In the genomic region with DNA sequence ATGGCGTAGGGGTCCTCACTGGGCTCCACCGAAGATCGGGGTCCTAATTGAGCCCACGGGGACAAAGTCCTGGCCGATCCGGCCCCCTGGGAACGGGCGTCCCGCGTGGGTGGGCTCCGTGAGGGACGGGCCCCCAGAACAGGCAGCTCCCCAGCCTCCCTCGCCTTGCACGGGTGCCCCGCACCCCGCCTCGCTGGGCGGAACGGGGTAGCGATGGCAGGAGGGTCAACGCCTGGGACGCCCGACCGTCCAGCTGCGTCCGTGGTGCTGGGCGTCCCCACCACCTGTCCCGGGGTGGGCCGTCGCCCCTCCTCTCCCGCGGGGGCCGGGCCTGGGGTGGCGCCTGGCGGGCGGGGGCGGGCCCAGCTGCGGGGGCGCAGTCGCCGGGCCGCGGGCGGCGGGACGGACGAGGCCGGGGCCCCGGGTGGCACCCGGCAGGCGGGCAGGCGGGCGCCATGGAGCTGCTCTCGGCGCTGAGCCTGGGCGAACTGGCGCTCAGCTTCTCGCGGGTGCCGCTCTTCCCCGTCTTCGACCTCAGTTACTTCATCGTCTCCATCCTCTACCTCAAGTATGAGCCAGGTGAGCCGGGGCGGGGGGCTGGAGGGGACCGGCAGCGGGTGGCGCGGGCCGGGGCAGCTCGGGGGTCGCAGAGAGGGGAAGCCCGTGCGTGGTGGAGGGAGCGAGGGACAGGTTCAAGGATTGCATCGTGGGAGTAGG, we compare ENCODE assay signal across 8 cellular contexts. TPM values are rescaled to one million over a fixed set of nuclear protein-coding genes. Genes with fewer than 3 reads are reported as not detected.
DNase-seq lines count a peak whose midpoint lies in the region; ATAC-seq, FAIRE-seq and TF ChIP-seq lines count a peak whose summit lies in the region.

A gene with protein sequence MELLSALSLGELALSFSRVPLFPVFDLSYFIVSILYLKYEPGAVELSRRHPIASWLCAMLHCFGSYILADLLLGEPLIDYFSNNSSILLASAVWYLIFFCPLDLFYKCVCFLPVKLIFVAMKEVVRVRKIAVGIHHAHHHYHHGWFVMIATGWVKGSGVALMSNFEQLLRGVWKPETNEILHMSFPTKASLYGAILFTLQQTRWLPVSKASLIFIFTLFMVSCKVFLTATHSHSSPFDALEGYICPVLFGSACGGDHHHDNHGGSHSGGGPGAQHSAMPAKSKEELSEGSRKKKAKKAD (plus strand): TSS at position 377 of the 717 bp plus-strand sequence. CDS start 79 bp downstream, at position 456.

- peak; percentile 26 for ATAC-seq in HG03196 (IDR thresholded peaks at IDR 0.05; ENCODE audit: unreplicated experiment)
- ATAC-seq in HG03095 (IDR thresholded peaks at IDR 0.05; ENCODE audit: unreplicated experiment): no peak

- H3K27me3 ChIP-seq in bronchial epithelial cell (ENCODE audit: control insufficient read depth, insufficient read depth, low read length) (no peaks in the 10 kb centered on the region), kidney epithelial cell (ENCODE audit: control insufficient read depth, insufficient read depth, low read length) (no peaks in the 10 kb centered on the region)

- TF ChIP-seq CTCF in bronchial epithelial cell (IDR thresholded peaks at IDR 0.05; ENCODE audit: insufficient read depth, low read length, severe bottlenecking) (no peak), kidney epithelial cell (IDR thresholded peaks at IDR 0.05; ENCODE audit: insufficient read depth, low read length, poor library complexity, severe bottlenecking) (no peak)

- peak within 1 kb of the TSS; percentile 56 for H3K4me3 ChIP-seq in bronchial epithelial cell (ENCODE audit: low read depth, low read length)
- H3K4me3 ChIP-seq in kidney epithelial cell (ENCODE audit: low read depth, low read length): peak within 1 kb of the TSS; percentile 99

- FAIRE-seq in bronchial epithelial cell (lab: Jason Lieb, UNC): no peak

- peak; percentile 28 for TF ChIP-seq POLR2A in GM10847 (IDR thresholded peaks at IDR 0.05; ENCODE audit: extremely low read depth, insufficient read length)

- peak; percentile 31 for DNase-seq in T-helper 22 cell (ENCODE audit: low read depth)
- no peak for DNase-seq in bronchial epithelial cell (ENCODE audit: low read depth)
- DNase-seq in kidney epithelial cell (ENCODE audit: low read depth): no peak
- DNase-seq in stimulated activated CD4-positive, alpha-beta T cell treated with anti-CD3 and anti-CD28 coated beads, Interleukin-2, amount 100 ng/mL, for 4 hours (ENCODE audit: low read depth): peak; percentile 26
- no peak for DNase-seq in NCI-H526 treated with DMSO at 0.1 percent for 48 hours (lab: John Stamatoyannopoulos, UW)

- H3K36me3 ChIP-seq in bronchial epithelial cell (ENCODE audit: control insufficient read depth, insufficient read depth, low read length) (peaks cover 9% of the 10 kb centered on the region), kidney epithelial cell (ENCODE audit: control insufficient read depth, insufficient read depth, low read length) (peaks cover 1% of the 10 kb centered on the region)

RNA-seq across cellular contexts. Expression of the gene that starts here (rescaled TPM):
- 4.7 and 10.0 TPM in 2 replicates for total RNA-seq in bronchial epithelial cell
- total RNA-seq in kidney epithelial cell: 2.2 and 4.1 TPM in 2 replicates

Comparison
In these comparisons a context has a peak if more than half of its experiments do, and no peak if none do; other contexts are left out.
1. DNase-seq: peak in T-helper 22 cell (single experiment) and stimulated activated CD4-positive, alpha-beta T cell treated with anti-CD3 and anti-CD28 coated beads, Interleukin-2, amount 100 ng/mL, for 4 hours (single experiment); none in bronchial epithelial cell (single experiment), kidney epithelial cell (single experiment) and NCI-H526 treated with DMSO at 0.1 percent for 48 hours (single experiment).